Comparison of ENCODE assay signal across 9 cellular contexts in genomic region chr12:57755194-57755453, GRCh38. TPM values are rescaled to one million over a fixed set of nuclear protein-coding genes. Genes with fewer than 3 reads are reported as not detected.
DNase-seq lines count a peak whose midpoint lies in the region; ATAC-seq and TF ChIP-seq lines count a peak whose summit lies in the region.
"Had no signal": no experiment of that assay in that cellular context is flagged by ENCODE, and none has a peak within 500 bp of the region (broad histone marks: within the 10 kb centered on the region; RNA-seq: fewer than 3 reads in every experiment).

No MANE protein-coding gene starts in this region.

- H3K4me1 ChIP-seq in ACC112 (ENCODE audit: control insufficient read depth, insufficient read depth, low read length, unreplicated experiment): peaks cover 13% of the 10 kb centered on the region
- H3K4me1 ChIP-seq in HUES6 (ENCODE audit: control insufficient read depth, insufficient read depth, low read length): peaks cover 16% of the 10 kb centered on the region
- peaks cover 35 to 49% of the 10 kb centered on the region in 2 donors for H3K4me1 ChIP-seq in naive thymus-derived CD4-positive, alpha-beta T cell (ENCODE audit: control insufficient read depth in 2 of 2, insufficient read depth in 2 of 2, low read length in 2 of 2)

- H3K79me2 ChIP-seq in ACC112 (ENCODE audit: control insufficient read depth, insufficient read depth, low read length, unreplicated experiment): peaks cover 19% of the 10 kb centered on the region

- H3K27me3 ChIP-seq in ACC112 (ENCODE audit: insufficient read depth, low read length) (peaks cover 29% of the 10 kb centered on the region), HUES6 (ENCODE audit: control insufficient read depth, insufficient read depth, low read length) (peaks cover 51% of the 10 kb centered on the region)
- H3K27me3 ChIP-seq in naive thymus-derived CD4-positive, alpha-beta T cell (ENCODE audit: control insufficient read depth in 2 of 2, insufficient read depth in 2 of 2, low read length in 2 of 2): no peaks in the 10 kb centered on the region

- intact Hi-C loops in naive thymus-derived CD4-positive, alpha-beta T cell (cut with micrococcal nuclease): loop anchor here (2.0 to 10.0 kb wide), 4 partner anchors 14 to 1930 kb away; partner anchors contain the start of genes DNAJC14 (in 1 of the 2) and PRIM1 (in 1 of the 2)

- CTCF ChIA-PET in naive thymus-derived CD4-positive, alpha-beta T cell (lab: Charles Lee): interaction anchor here (2.1 to 2.5 kb wide), 3 partner anchors 12 to 143 kb away, joined by 5 to 14 read pairs (median 10); partner anchors contain the start of genes CYP27B1 and TSFM

- no peak overlapping the region for H3K27ac ChIP-seq in ACC112 (ENCODE audit: low read depth, low read length)
- H3K27ac ChIP-seq in HUES6 (ENCODE audit: low read depth, low read length): no peak overlapping the region
- peak overlapping the region; percentile 85 for H3K27ac ChIP-seq in naive thymus-derived CD4-positive, alpha-beta T cell (ENCODE audit: low read depth, low read length)

- peaks cover 8% of the 10 kb centered on the region; the same call in 1 of the 2 replicates for H3K36me3 ChIP-seq in ACC112 (ENCODE audit: insufficient read depth, low read length)
- H3K36me3 ChIP-seq in HUES6 (ENCODE audit: control insufficient read depth, insufficient read depth, low read length): peaks cover 13% of the 10 kb centered on the region
- H3K36me3 ChIP-seq in naive thymus-derived CD4-positive, alpha-beta T cell (ENCODE audit: control insufficient read depth in 2 of 3, insufficient read depth in 3 of 3, low read length in 3 of 3): peaks cover 0 to 18% (median 0%) of the 10 kb centered on the region in 3 experiments

- H3K4me1 Mint-ChIP-seq in naive thymus-derived CD4-positive, alpha-beta T cell: peaks cover 49 to 77% (median 72%) of the 10 kb centered on the region in 7 donors
- peaks cover 50% of the 10 kb centered on the region for H3K4me1 Mint-ChIP-seq in T-helper 2 cell treated with Interferon-gamma antibody and Interleukin-4, amounts not matched to agents 5 μg/mL and 100 μg/mL, for 36 hours (ENCODE audit: low read depth)

- POLR2A ChIA-PET in naive thymus-derived CD4-positive, alpha-beta T cell (lab: Charles Lee): interaction anchor here (0.7 to 3.3 kb wide), 2 partner anchors 12 to 14 kb away, joined by 4 to 17 read pairs; partner anchors contain the start of gene CYP27B1

- no peak for ATAC-seq in naive thymus-derived CD4-positive, alpha-beta T cell
- ATAC-seq in GM18870 (IDR thresholded peaks at IDR 0.05; ENCODE audit: unreplicated experiment) (no peak), HG02884 (IDR thresholded peaks at IDR 0.05; ENCODE audit: unreplicated experiment) (no peak)

- no peak overlapping the region for H3K9ac ChIP-seq in HUES6 (ENCODE audit: low read length)

- peaks cover 4 to 31% (median 11%) of the 10 kb centered on the region in 5 donors for H3K36me3 Mint-ChIP-seq in naive thymus-derived CD4-positive, alpha-beta T cell
- H3K36me3 Mint-ChIP-seq in T-helper 2 cell treated with Interferon-gamma antibody and Interleukin-4, amounts not matched to agents 5 μg/mL and 100 μg/mL, for 36 hours (ENCODE audit: low read depth): peaks cover 31% of the 10 kb centered on the region

- H3K4me3 Mint-ChIP-seq in naive thymus-derived CD4-positive, alpha-beta T cell: peak overlapping the region in 5 of 10 donors; percentile 35 to 95 (median 54)
- H3K4me3 Mint-ChIP-seq in T-helper 2 cell treated with Interferon-gamma antibody and Interleukin-4, amounts not matched to agents 5 μg/mL and 100 μg/mL, for 36 hours: no peak overlapping the region

- no peaks in the 10 kb centered on the region for H3K9me3 ChIP-seq in HUES6 (ENCODE audit: control insufficient read depth, insufficient read depth, low read depth, low read length)
- no peaks in the 10 kb centered on the region for H3K9me3 ChIP-seq in naive thymus-derived CD4-positive, alpha-beta T cell (ENCODE audit: control insufficient read depth in 2 of 3, low read length in 3 of 3)

- no peak for TF ChIP-seq CTCF in choroid plexus epithelial cell (conservative IDR thresholded peaks at IDR 0.05; ENCODE audit: low read depth, low read length)

- no peak overlapping the region for H2AFZ ChIP-seq in ACC112 (ENCODE audit: low read length, unreplicated experiment)

- H3K9me3 Mint-ChIP-seq in naive thymus-derived CD4-positive, alpha-beta T cell: peaks cover 0 to 2% (median 0%) of the 10 kb centered on the region in 11 donors
- no peaks in the 10 kb centered on the region for H3K9me3 Mint-ChIP-seq in T-helper 2 cell treated with Interferon-gamma antibody and Interleukin-4, amounts not matched to agents 5 μg/mL and 100 μg/mL, for 36 hours
- H3K9me3 Mint-ChIP-seq: WTC11 had no signal

- no peak for DNase-seq in choroid plexus epithelial cell (ENCODE audit: low read depth)
- no peak for DNase-seq in naive thymus-derived CD4-positive, alpha-beta T cell
- no peak for DNase-seq in T-helper 2 cell treated with Interferon-gamma antibody and Interleukin-4, amounts not matched to agents 5 μg/mL and 100 μg/mL, for 36 hours (ENCODE audit: low spot score)
- DNase-seq in activated CD4-positive, CD25-positive, alpha-beta regulatory T cell (lab: John Stamatoyannopoulos, UW): no peak

- peaks cover 0 to 2% (median 0%) of the 10 kb centered on the region in 5 donors for H3K27me3 Mint-ChIP-seq in naive thymus-derived CD4-positive, alpha-beta T cell
- H3K27me3 Mint-ChIP-seq in T-helper 2 cell treated with Interferon-gamma antibody and Interleukin-4, amounts not matched to agents 5 μg/mL and 100 μg/mL, for 36 hours (ENCODE audit: low read depth): peaks cover 3% of the 10 kb centered on the region

- H3K4me3 ChIP-seq in ACC112 (ENCODE audit: low read depth, low read length): peak overlapping the region; percentile 63
- peak overlapping the region; percentile 62 for H3K4me3 ChIP-seq in HUES6 (ENCODE audit: low read depth, low read length)
- peak overlapping the region; percentile 55 for H3K4me3 ChIP-seq in choroid plexus epithelial cell (ENCODE audit: low read depth, low read length)
- no peak overlapping the region for H3K4me3 ChIP-seq in naive thymus-derived CD4-positive, alpha-beta T cell (ENCODE audit: low read length)

- H3K27ac Mint-ChIP-seq in naive thymus-derived CD4-positive, alpha-beta T cell: no peak overlapping the region
- H3K27ac Mint-ChIP-seq in T-helper 2 cell treated with Interferon-gamma antibody and Interleukin-4, amounts not matched to agents 5 μg/mL and 100 μg/mL, for 36 hours: no peak overlapping the region

RNA-seq across cellular contexts. Expression of gene MARCHF9, which starts 0.2 kb away (rescaled TPM):
- 10 to 100 TPM; 27.8 to 61.7 (median 44.4) TPM for total RNA-seq in naive thymus-derived CD4-positive, alpha-beta T cell
- 1 to 10 TPM; 3.2 to 6.6 TPM for polyA plus RNA-seq in naive thymus-derived CD4-positive, alpha-beta T cell

RNA-seq across cellular contexts. Expression of gene CDK4, which starts 3.0 kb away (rescaled TPM):
- 100 to 1,000 TPM in 1 of 5 experiments, 10 to 100 TPM in 4; 23.8 to 108 (median 42.9) TPM for total RNA-seq in naive thymus-derived CD4-positive, alpha-beta T cell
- polyA plus RNA-seq in naive thymus-derived CD4-positive, alpha-beta T cell: 100 to 1,000 TPM in 1 of 2 donors, 10 to 100 TPM in 1; 77.6 to 105 TPM

RNA-seq across cellular contexts. Expression of gene TSPAN31, which starts 10.3 kb away (rescaled TPM):
- total RNA-seq in naive thymus-derived CD4-positive, alpha-beta T cell: 10 to 100 TPM; 12.3 to 23.9 (median 20.3) TPM
- 10 to 100 TPM; 50.1 to 50.5 TPM for polyA plus RNA-seq in naive thymus-derived CD4-positive, alpha-beta T cell

RNA-seq across cellular contexts. Expression of gene CYP27B1, which starts 11.8 kb away (rescaled TPM):
- total RNA-seq in naive thymus-derived CD4-positive, alpha-beta T cell: 1 to 10 TPM in 4 of 5 experiments, under 1 TPM in 1; 0.97 to 2.6 (median 1.7) TPM
- polyA plus RNA-seq in naive thymus-derived CD4-positive, alpha-beta T cell: under 1 TPM in 1 of 2 donors, not detected in 1; 0.20 TPM

RNA-seq across cellular contexts. Expression of gene AGAP2, which starts 16.6 kb away (rescaled TPM):
- total RNA-seq in naive thymus-derived CD4-positive, alpha-beta T cell: 10 to 100 TPM; 33.9 to 66.7 (median 60.4) TPM
- polyA plus RNA-seq in naive thymus-derived CD4-positive, alpha-beta T cell: 1 to 10 TPM; 3.0 to 6.0 TPM
